Comparison of ENCODE assay signal across 12 cellular contexts in the genomic region with DNA sequence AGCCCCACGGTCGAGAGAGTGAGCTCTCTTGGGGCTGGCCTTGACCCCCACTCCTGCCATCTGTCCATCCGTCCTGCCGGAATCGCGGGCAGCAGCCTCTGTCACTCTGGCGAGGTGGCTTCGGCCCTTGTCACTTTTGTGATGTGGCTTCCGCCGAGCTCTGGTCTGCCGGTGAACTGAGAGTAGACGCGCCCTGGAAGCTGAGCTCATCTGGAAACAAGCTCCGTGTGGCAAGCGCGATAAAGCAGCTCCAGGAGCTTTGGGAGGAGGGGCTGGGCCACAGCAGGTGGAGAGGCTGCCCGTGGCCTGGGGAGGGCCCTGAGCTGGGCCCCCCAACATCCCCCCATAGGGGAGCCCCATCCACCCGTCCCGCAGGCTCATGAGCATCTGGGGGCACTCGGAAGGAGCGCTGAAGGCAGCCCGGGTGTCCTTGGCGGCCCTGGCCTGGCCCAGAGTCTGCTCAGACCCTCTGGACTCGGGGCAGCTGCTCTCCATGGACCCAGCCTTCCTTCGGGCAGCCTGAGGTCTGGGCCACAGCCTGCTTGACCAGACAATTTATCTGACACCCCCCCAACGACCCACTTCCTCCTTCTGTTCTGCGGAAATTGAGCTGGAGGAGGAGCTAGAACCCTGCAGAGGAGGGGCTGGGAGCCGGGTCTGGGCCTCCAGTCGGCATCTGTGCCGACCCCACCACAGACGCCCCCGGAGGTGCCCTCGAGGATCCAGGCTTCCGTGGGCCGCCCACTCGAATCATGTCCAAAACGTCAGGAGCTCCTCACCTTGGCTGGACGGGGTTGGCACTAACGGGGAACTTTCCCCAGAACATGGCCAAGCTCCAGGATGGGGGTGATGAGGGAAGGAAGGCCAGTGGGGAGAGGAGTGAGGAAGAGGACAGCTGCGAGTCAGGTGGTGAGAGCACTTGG. TPM values are rescaled to one million over a fixed set of nuclear protein-coding genes. Genes with fewer than 3 reads are reported as not detected.
DNase-seq lines count a peak whose midpoint lies in the region; ATAC-seq and TF ChIP-seq lines count a peak whose summit lies in the region.
"Had no signal": no experiment of that assay in that cellular context is flagged by ENCODE, and none has a peak within 500 bp of the region (broad histone marks: within the 10 kb centered on the region; RNA-seq: fewer than 3 reads in every experiment).

No MANE protein-coding gene starts in this region.

- H3K79me2 ChIP-seq in GM23248 (ENCODE audit: insufficient read depth), result no peaks in the 10 kb centered on the region

- H3K4me1 ChIP-seq in right lobe of liver, result no peaks in the 10 kb centered on the region
- no peaks in the 10 kb centered on the region for H3K4me1 ChIP-seq in GM23248 (ENCODE audit: insufficient read depth)
- H3K4me1 ChIP-seq in thyroid gland, result no peaks in the 10 kb centered on the region

- TF ChIP-seq CTCF in right lobe of liver (IDR thresholded peaks at IDR 0.05), result no peak
- no peak for TF ChIP-seq CTCF in RWPE1 (conservative IDR thresholded peaks at IDR 0.05; ENCODE audit: low read depth)
- TF ChIP-seq CTCF in thyroid gland (IDR thresholded peaks at IDR 0.05), result no peak

- POLR2A ChIA-PET in RWPE1 (lab: Yijun Ruan, JAX; ENCODE audit: low non-redundant PET), result no interaction called here

- H3K9me3 ChIP-seq in right lobe of liver, result no peaks in the 10 kb centered on the region
- H3K9me3 ChIP-seq in GM23248 (ENCODE audit: low read depth), result no peaks in the 10 kb centered on the region
- H3K9me3 ChIP-seq in thyroid gland, result no peaks in the 10 kb centered on the region

- no peak overlapping the region for H2AFZ ChIP-seq in GM23248
- H2AFZ ChIP-seq: neural progenitor cell had no signal

- no peak overlapping the region for H3K9ac ChIP-seq in GM23248
- H3K9ac ChIP-seq: neural progenitor cell had no signal

- no peaks in the 10 kb centered on the region for H4K20me1 ChIP-seq in GM23248 (ENCODE audit: insufficient read depth)

- intact Hi-C loops in activated T-helper 1 cell treated with anti-CD3 and anti-CD28 coated beads, Interleukin-12 subunit alpha, Interleukin-12 subunit beta, Interleukin-2, Interleukin-4 antibody, amounts not matched to agents 30 ng/mL and 10 ng/mL and 1 ng/mL, durations not matched to agents 14 hours and 24 hours and 36 hours (cut with micrococcal nuclease), result no loop called here
- intact Hi-C loops in right lobe of liver (cut with DNase I), result no loop called here
- intact Hi-C loops in thyroid gland (cut with DNase I), result no loop called here

- peak; percentile 84 for DNase-seq in activated CD8-positive, alpha-beta memory T cell treated with anti-CD3 and anti-CD28 coated beads, Interleukin-2, amount 10 ng/mL, durations not matched to agents 7 days and 5 days
- no peak for DNase-seq in activated CD8-positive, alpha-beta memory T cell treated with anti-CD3 and anti-CD28 coated beads for 24 hours
- DNase-seq in activated T-helper 1 cell treated with anti-CD3 and anti-CD28 coated beads, Interleukin-12 subunit alpha, Interleukin-12 subunit beta, Interleukin-2, Interleukin-4 antibody, amounts not matched to agents 30 ng/mL and 10 ng/mL and 1 ng/mL, durations not matched to agents 14 hours and 24 hours and 36 hours (ENCODE audit: low spot score), result peak; percentile 52
- peak in 1 of 3 donors; percentile 44 for DNase-seq in right lobe of liver
- DNase-seq in stimulated activated naive CD8-positive, alpha-beta T cell treated with anti-CD3 and anti-CD28 coated beads, Interleukin-15, amount 100 ng/mL, for 72 hours, result peak; percentile 29 to 48
- no peak for DNase-seq in GM23248
- DNase-seq in RWPE1 (ENCODE audit: low spot score), result no peak
- no peak for DNase-seq in thyroid gland
- DNase-seq: amniotic stem cell, foreskin fibroblast, SHP77 had no signal

- peak overlapping the region; percentile 55 for H3K4me3 Mint-ChIP-seq in activated CD8-positive, alpha-beta memory T cell treated with anti-CD3 and anti-CD28 coated beads, Interleukin-2, amount 10 ng/mL, durations not matched to agents 7 days and 5 days
- peak overlapping the region; percentile 53 for H3K4me3 Mint-ChIP-seq in activated T-helper 1 cell treated with anti-CD3 and anti-CD28 coated beads, Interleukin-12 subunit alpha, Interleukin-12 subunit beta, Interleukin-2, Interleukin-4 antibody, amounts not matched to agents 30 ng/mL and 10 ng/mL and 1 ng/mL, durations not matched to agents 14 hours and 24 hours and 36 hours
- peak overlapping the region; percentile 62 to 80 for H3K4me3 Mint-ChIP-seq in stimulated activated naive CD8-positive, alpha-beta T cell treated with anti-CD3 and anti-CD28 coated beads, Interleukin-15, amount 100 ng/mL, for 72 hours
- H3K4me3 Mint-ChIP-seq: neural progenitor cell had no signal

- no peak overlapping the region for H3K4me2 ChIP-seq in GM23248 (ENCODE audit: unreplicated experiment)
- H3K4me2 ChIP-seq: neural progenitor cell had no signal

- TF ChIP-seq POLR2A in right lobe of liver (IDR thresholded peaks at IDR 0.05) (no peak), thyroid gland (IDR thresholded peaks at IDR 0.05) (no peak)

- no peaks in the 10 kb centered on the region for H3K9me2 ChIP-seq in GM23248 (ENCODE audit: insufficient read depth)

- H3K4me1 Mint-ChIP-seq in activated CD8-positive, alpha-beta memory T cell treated with anti-CD3 and anti-CD28 coated beads, Interleukin-2, amount 10 ng/mL, durations not matched to agents 7 days and 5 days, result peaks cover 37% of the 10 kb centered on the region
- H3K4me1 Mint-ChIP-seq in activated T-helper 1 cell treated with anti-CD3 and anti-CD28 coated beads, Interleukin-12 subunit alpha, Interleukin-12 subunit beta, Interleukin-2, Interleukin-4 antibody, amounts not matched to agents 30 ng/mL and 10 ng/mL and 1 ng/mL, durations not matched to agents 14 hours and 24 hours and 36 hours (ENCODE audit: low read depth), result peaks cover 34% of the 10 kb centered on the region
- H3K4me1 Mint-ChIP-seq in stimulated activated naive CD8-positive, alpha-beta T cell treated with anti-CD3 and anti-CD28 coated beads, Interleukin-15, amount 100 ng/mL, for 72 hours, result peaks cover 42% of the 10 kb centered on the region

- 51% methylated on average over 25 of the region's 40 CpGs for WGBS in right lobe of liver (ENCODE audit: insufficient coverage, low coverage, low lambda C conversion rate, missing lambda C conversion rate)
- WGBS in GM23248 (ENCODE audit: low coverage in 1 of 2, low lambda C conversion rate in 2 of 2, missing lambda C conversion rate in 2 of 2), 2 experiments, result 87 to 90% methylated on average over 34 to 40 of the region's 40 CpGs
- 81 to 86% methylated on average over 32 to 38 of the region's 40 CpGs for WGBS in thyroid gland, 2 donors

- H3K9me3 Mint-ChIP-seq in activated CD8-positive, alpha-beta memory T cell treated with anti-CD3 and anti-CD28 coated beads, Interleukin-2, amount 10 ng/mL, durations not matched to agents 7 days and 5 days (ENCODE audit: low read depth), result no peaks in the 10 kb centered on the region
- no peaks in the 10 kb centered on the region for H3K9me3 Mint-ChIP-seq in activated T-helper 1 cell treated with anti-CD3 and anti-CD28 coated beads, Interleukin-12 subunit alpha, Interleukin-12 subunit beta, Interleukin-2, Interleukin-4 antibody, amounts not matched to agents 30 ng/mL and 10 ng/mL and 1 ng/mL, durations not matched to agents 14 hours and 24 hours and 36 hours
- no peaks in the 10 kb centered on the region for H3K9me3 Mint-ChIP-seq in stimulated activated naive CD8-positive, alpha-beta T cell treated with anti-CD3 and anti-CD28 coated beads, Interleukin-15, amount 100 ng/mL, for 72 hours
- H3K9me3 Mint-ChIP-seq: neural progenitor cell had no signal

- peaks cover 0 to 77% (median 37%) of the 10 kb centered on the region in 4 donors for H3K36me3 ChIP-seq in right lobe of liver
- no peaks in the 10 kb centered on the region for H3K36me3 ChIP-seq in GM23248 (ENCODE audit: low read depth)
- H3K36me3 ChIP-seq in thyroid gland, result peaks cover 12 to 21% of the 10 kb centered on the region in 2 donors
- H3K36me3 ChIP-seq: neural progenitor cell had no signal

- H3K27ac Mint-ChIP-seq in activated CD8-positive, alpha-beta memory T cell treated with anti-CD3 and anti-CD28 coated beads, Interleukin-2, amount 10 ng/mL, durations not matched to agents 7 days and 5 days, result peak overlapping the region; percentile 94
- peak overlapping the region; percentile 86 for H3K27ac Mint-ChIP-seq in activated T-helper 1 cell treated with anti-CD3 and anti-CD28 coated beads, Interleukin-12 subunit alpha, Interleukin-12 subunit beta, Interleukin-2, Interleukin-4 antibody, amounts not matched to agents 30 ng/mL and 10 ng/mL and 1 ng/mL, durations not matched to agents 14 hours and 24 hours and 36 hours
- peak overlapping the region in 1 of 2 donors; percentile 67 for H3K27ac Mint-ChIP-seq in stimulated activated naive CD8-positive, alpha-beta T cell treated with anti-CD3 and anti-CD28 coated beads, Interleukin-15, amount 100 ng/mL, for 72 hours
- H3K27ac Mint-ChIP-seq: neural progenitor cell had no signal

- ATAC-seq in activated CD8-positive, alpha-beta memory T cell treated with anti-CD3 and anti-CD28 coated beads, Interleukin-2, amount 10 ng/mL, durations not matched to agents 7 days and 5 days, result peak; percentile 72
- peak; percentile 13 to 53 (median 22) for ATAC-seq in right lobe of liver
- peak; percentile 49 for ATAC-seq in stimulated activated naive CD8-positive, alpha-beta T cell treated with anti-CD3 and anti-CD28 coated beads, Interleukin-15, amount 100 ng/mL, for 72 hours

- H3K4me3 ChIP-seq in right lobe of liver (no peak overlapping the region), GM23248 (no peak overlapping the region), thyroid gland (replicated peaks in 1 of 3) (no peak overlapping the region)
- H3K4me3 ChIP-seq: neural progenitor cell had no signal

- H3K27ac ChIP-seq in right lobe of liver (peak overlapping the region in 2 of 3 donors; percentile 54 to 65), GM23248 (no peak overlapping the region), RWPE1 (no peak overlapping the region), thyroid gland (no peak overlapping the region)
- H3K27ac ChIP-seq: neural progenitor cell had no signal

- H3K36me3 Mint-ChIP-seq in activated CD8-positive, alpha-beta memory T cell treated with anti-CD3 and anti-CD28 coated beads, Interleukin-2, amount 10 ng/mL, durations not matched to agents 7 days and 5 days, result no peaks in the 10 kb centered on the region
- H3K36me3 Mint-ChIP-seq in activated T-helper 1 cell treated with anti-CD3 and anti-CD28 coated beads, Interleukin-12 subunit alpha, Interleukin-12 subunit beta, Interleukin-2, Interleukin-4 antibody, amounts not matched to agents 30 ng/mL and 10 ng/mL and 1 ng/mL, durations not matched to agents 14 hours and 24 hours and 36 hours (ENCODE audit: low read depth), result peaks cover 4% of the 10 kb centered on the region

- in situ Hi-C loops in GM23248 (cut with MboI), result no loop called here

- no peaks in the 10 kb centered on the region for H3K27me3 Mint-ChIP-seq in activated CD8-positive, alpha-beta memory T cell treated with anti-CD3 and anti-CD28 coated beads, Interleukin-2, amount 10 ng/mL, durations not matched to agents 7 days and 5 days
- H3K27me3 Mint-ChIP-seq in activated T-helper 1 cell treated with anti-CD3 and anti-CD28 coated beads, Interleukin-12 subunit alpha, Interleukin-12 subunit beta, Interleukin-2, Interleukin-4 antibody, amounts not matched to agents 30 ng/mL and 10 ng/mL and 1 ng/mL, durations not matched to agents 14 hours and 24 hours and 36 hours (ENCODE audit: insufficient read depth), result no peaks in the 10 kb centered on the region
- H3K27me3 Mint-ChIP-seq in stimulated activated naive CD8-positive, alpha-beta T cell treated with anti-CD3 and anti-CD28 coated beads, Interleukin-15, amount 100 ng/mL, for 72 hours, result no peaks in the 10 kb centered on the region

- no peaks in the 10 kb centered on the region for H3K27me3 ChIP-seq in right lobe of liver
- H3K27me3 ChIP-seq in GM23248 (replicated peaks; ENCODE audit: insufficient read depth), result no peaks in the 10 kb centered on the region
- H3K27me3 ChIP-seq in thyroid gland, result no peaks in the 10 kb centered on the region
- H3K27me3 ChIP-seq: neural progenitor cell had no signal

- no peaks in the 10 kb centered on the region for H3F3A ChIP-seq in GM23248 (ENCODE audit: insufficient read depth)

- CTCF ChIA-PET in activated CD8-positive, alpha-beta memory T cell treated with anti-CD3 and anti-CD28 coated beads, Interleukin-2, amount 10 ng/mL, durations not matched to agents 7 days and 5 days (lab: Charles Lee), result interaction anchor here (1.1 to 2.0 kb wide), 12 partner anchors 9 to 338 kb away, joined by 3 to 13 read pairs (median 4); no protein-coding TSS in a partner anchor
- CTCF ChIA-PET in RWPE1 (lab: Yijun Ruan, JAX), result no interaction called here

RNA-seq across cellular contexts. Expression of a gene that starts 59.1 kb away (rescaled TPM):
- 10 to 100 TPM; 53.2 to 60.2 TPM for total RNA-seq in activated CD8-positive, alpha-beta memory T cell treated with anti-CD3 and anti-CD28 coated beads, Interleukin-2, amount 10 ng/mL, durations not matched to agents 7 days and 5 days
- total RNA-seq in activated T-helper 1 cell treated with anti-CD3 and anti-CD28 coated beads, Interleukin-12 subunit alpha, Interleukin-12 subunit beta, Interleukin-2, Interleukin-4 antibody, amounts not matched to agents 30 ng/mL and 10 ng/mL and 1 ng/mL, durations not matched to agents 14 hours and 24 hours and 36 hours, result 104 and 105 TPM in 2 replicates
- total RNA-seq in right lobe of liver (10 to 100 TPM in 4 of 6 experiments, 1 to 10 TPM in 2; 4.5 to 24.5 (median 15.7) TPM), thyroid gland (10 to 100 TPM in 3 of 4 donors, 1 to 10 TPM in 1; 7.6 to 15.5 (median 12.2) TPM)
- total RNA-seq in GM23248 (2014; rRNA removed; shearing (Covaris generic)), result 6.8 and 7.8 TPM in 2 replicates
- 7.8 and 8.4 TPM in 2 replicates for polyA plus RNA-seq in GM23248 (2016; fragmentation: Nextera tagmentation; extraction: Ambion mirVana)

Comparison
In these comparisons a context has a peak if more than half of its experiments do, and no peak if none do; other contexts are left out.
1. DNase-seq: peak in activated CD8-positive, alpha-beta memory T cell treated with anti-CD3 and anti-CD28 coated beads, Interleukin-2, amount 10 ng/mL, durations not matched to agents 7 days and 5 days (single experiment), activated T-helper 1 cell treated with anti-CD3 and anti-CD28 coated beads, Interleukin-12 subunit alpha, Interleukin-12 subunit beta, Interleukin-2, Interleukin-4 antibody, amounts not matched to agents 30 ng/mL and 10 ng/mL and 1 ng/mL, durations not matched to agents 14 hours and 24 hours and 36 hours (single experiment) and stimulated activated naive CD8-positive, alpha-beta T cell treated with anti-CD3 and anti-CD28 coated beads, Interleukin-15, amount 100 ng/mL, for 72 hours (2 of 2); none in activated CD8-positive, alpha-beta memory T cell treated with anti-CD3 and anti-CD28 coated beads for 24 hours (single experiment), GM23248 (single experiment), RWPE1 (single experiment) and thyroid gland (0 of 2).
2. ATAC-seq: peak in every context shown above with its lines; median percentile 72 in activated CD8-positive, alpha-beta memory T cell treated with anti-CD3 and anti-CD28 coated beads, Interleukin-2, amount 10 ng/mL, durations not matched to agents 7 days and 5 days; 49 in stimulated activated naive CD8-positive, alpha-beta T cell treated with anti-CD3 and anti-CD28 coated beads, Interleukin-15, amount 100 ng/mL, for 72 hours; 22 in right lobe of liver.
3. H3K27ac ChIP-seq: peak in right lobe of liver (2 of 3); none in GM23248 (single experiment), RWPE1 (single experiment) and thyroid gland (0 of 3).
4. Peak in every context shown above with its lines, with median percentiles within 50 percentile points of each other: H3K4me3 Mint-ChIP-seq.